Comparison of ENCODE assay signal across 36 cellular contexts in the genomic region with DNA sequence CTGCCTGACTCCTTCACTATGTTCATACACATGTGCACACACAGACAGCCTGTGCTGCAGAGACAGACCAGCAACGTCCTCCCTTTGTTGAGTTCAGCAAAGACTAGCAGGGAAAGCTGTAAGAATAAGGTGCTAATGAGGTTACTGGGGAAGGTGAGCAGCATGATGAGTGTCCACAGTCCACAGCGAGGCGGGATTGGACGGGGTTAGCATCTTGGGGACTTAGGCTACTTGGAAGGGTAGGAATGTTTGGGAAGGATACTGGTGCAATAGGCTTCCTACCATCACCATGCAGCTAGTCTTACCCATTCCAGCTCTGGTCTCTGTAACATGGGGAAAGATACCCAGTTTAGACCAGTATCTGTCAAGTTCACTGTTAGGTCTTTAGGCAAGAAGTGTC. TPM values are rescaled to one million over a fixed set of nuclear protein-coding genes. Genes with fewer than 3 reads are reported as not detected.
"Had no signal": no experiment of that assay in that cellular context is flagged by ENCODE, and none has a peak within 500 bp of the region (broad histone marks: within the 10 kb centered on the region; RNA-seq: fewer than 3 reads in every experiment).

No MANE protein-coding gene starts in this region.

- FAIRE-seq: bronchial epithelial cell had no signal

- H3K4me1 ChIP-seq: esophagus squamous epithelium, gastroesophageal sphincter had no signal

- H3K4me1 Mint-ChIP-seq: activated T-helper 17 cell treated with anti-CD3 and anti-CD28 coated beads, Interleukin-2, amount 50 U/mL, for 72 hours; central memory CD8-positive, alpha-beta T cell; endodermal cell; T-helper 17 cell had no signal

- H3K36me3 Mint-ChIP-seq: activated naive CD8-positive, alpha-beta T cell had no signal

- H3K4me3 ChIP-seq: coronary artery, dorsolateral prefrontal cortex, esophagus squamous epithelium, gastroesophageal sphincter, heart right ventricle had no signal

- H3K4me3 Mint-ChIP-seq: activated B cell treated with CpG ODN at 0.5 μM for 24 hours; activated naive CD8-positive, alpha-beta T cell; activated T-cell treated with anti-CD3 and anti-CD28 coated beads, Interleukin-2, amount 50 U/mL, for 24 hours; activated T-helper 17 cell treated with anti-CD3 and anti-CD28 coated beads, Interleukin-2, amount 50 U/mL, for 72 hours; central memory CD8-positive, alpha-beta T cell; dendritic cell treated with granulocyte-macrophage colony-stimulating factor and Interleukin-4, amounts not matched to agents 40 ng/mL and 50 ng/mL, for 4 days; endodermal cell; T-helper 17 cell; T-helper 2 cell treated with Interferon-gamma antibody and Interleukin-4, amounts not matched to agents 5 μg/mL and 100 μg/mL, for 36 hours had no signal

- H3K27me3 Mint-ChIP-seq: activated naive CD8-positive, alpha-beta T cell; activated T-cell treated with anti-CD3 and anti-CD28 coated beads, Interleukin-2, amount 50 U/mL, for 24 hours; dendritic cell treated with granulocyte-macrophage colony-stimulating factor and Interleukin-4, amounts not matched to agents 40 ng/mL and 50 ng/mL, for 4 days had no signal

- H3K36me3 ChIP-seq: brain microvascular endothelial cell, esophagus squamous epithelium, gastroesophageal sphincter, heart right ventricle had no signal

- H3K9me3 ChIP-seq: esophagus squamous epithelium had no signal

- H3K27ac ChIP-seq: brain microvascular endothelial cell, coronary artery, esophagus squamous epithelium, gastroesophageal sphincter, heart right ventricle, WERI-Rb-1 had no signal

- H3K27me3 ChIP-seq: brain microvascular endothelial cell, dorsolateral prefrontal cortex, esophagus squamous epithelium, gastroesophageal sphincter had no signal

- ATAC-seq: activated CD4-positive, CD25-positive, alpha-beta regulatory T cell treated with anti-CD3 and anti-CD28 coated beads, Interleukin-2, amount 50 U/mL, for 24 hours; activated T-helper 17 cell treated with anti-CD3 and anti-CD28 coated beads, Interleukin-2, amount 50 U/mL, for 72 hours; gastroesophageal sphincter; heart right ventricle; T-helper 17 cell had no signal

- H3K9me3 Mint-ChIP-seq: activated B cell treated with CpG ODN at 0.5 μM for 24 hours; activated T-cell treated with anti-CD3 and anti-CD28 coated beads, Interleukin-2, amount 50 U/mL, for 24 hours; activated T-helper 17 cell treated with anti-CD3 and anti-CD28 coated beads, Interleukin-2, amount 50 U/mL, for 72 hours; central memory CD8-positive, alpha-beta T cell; endodermal cell; T-helper 2 cell treated with Interferon-gamma antibody and Interleukin-4, amounts not matched to agents 5 μg/mL and 100 μg/mL, for 36 hours had no signal

- H3K27ac Mint-ChIP-seq: activated B cell treated with CpG ODN at 0.5 μM for 24 hours; activated naive CD8-positive, alpha-beta T cell; activated T-cell treated with anti-CD3 and anti-CD28 coated beads, Interleukin-2, amount 50 U/mL, for 24 hours; activated T-helper 17 cell treated with anti-CD3 and anti-CD28 coated beads, Interleukin-2, amount 50 U/mL, for 72 hours; dendritic cell treated with granulocyte-macrophage colony-stimulating factor and Interleukin-4, amounts not matched to agents 40 ng/mL and 50 ng/mL, for 4 days; endodermal cell; T-helper 17 cell; T-helper 2 cell treated with Interferon-gamma antibody and Interleukin-4, amounts not matched to agents 5 μg/mL and 100 μg/mL, for 36 hours had no signal

- DNase-seq: activated B cell treated with CpG ODN at 0.5 μM for 24 hours; activated CD4-positive, alpha-beta T cell treated with anti-CD3 and anti-CD28 coated beads for 48 hours; activated CD4-positive, alpha-beta T cell treated with anti-CD3 and anti-CD28 coated beads, Interleukin-2, amount 50 U/mL, for 1 hour; activated CD4-positive, alpha-beta T cell treated with anti-CD3 and anti-CD28 coated beads, Interleukin-2, amount 50 U/mL, for 48 hours; activated CD8-positive, alpha-beta memory T cell treated with anti-CD3 and anti-CD28 coated beads, Interleukin-2, amount 50 U/mL, for 48 hours; activated effector memory CD4-positive, alpha-beta T cell treated with Interleukin-2 at 50 U/mL for 16 hours; activated gamma-delta T cell treated with Interleukin-2 at 50 U/mL for 16 hours; activated naive CD4-positive, alpha-beta T cell treated with anti-CD3 and anti-CD28 coated beads, Interleukin-2, amount 50 U/mL, for 16 hours; activated naive CD4-positive, alpha-beta T cell treated with Interleukin-2 at 50 U/mL for 16 hours; activated T-cell treated with anti-CD3 and anti-CD28 coated beads for 4 hours; activated T-cell treated with anti-CD3 and anti-CD28 coated beads, Interleukin-2, amount 50 U/mL, for 24 hours; amniotic stem cell; aorta; brain microvascular endothelial cell; dorsolateral prefrontal cortex; effector memory CD4-positive, alpha-beta T cell; endodermal cell; esophagus squamous epithelium; foreskin melanocyte; heart right ventricle; T-helper 1 cell; T-helper 17 cell; T1000; WERI-Rb-1 had no signal

RNA-seq across cellular contexts. Expression of a gene that starts 41.9 kb away (rescaled TPM):
- total RNA-seq: activated B cell treated with CpG ODN at 0.5 μM for 24 hours; activated T-helper 17 cell treated with anti-CD3 and anti-CD28 coated beads, Interleukin-2, amount 50 U/mL, for 72 hours; aorta; bronchial epithelial cell; esophagus squamous epithelium; fibroblast of lung; fibroblast of villous mesenchyme; glomerular endothelial cell; T-helper 17 cell had no signal
- polyA plus RNA-seq: aorta, fibroblast of lung had no signal
